ENCODE assay signal across 27 cellular contexts in the genomic region with DNA sequence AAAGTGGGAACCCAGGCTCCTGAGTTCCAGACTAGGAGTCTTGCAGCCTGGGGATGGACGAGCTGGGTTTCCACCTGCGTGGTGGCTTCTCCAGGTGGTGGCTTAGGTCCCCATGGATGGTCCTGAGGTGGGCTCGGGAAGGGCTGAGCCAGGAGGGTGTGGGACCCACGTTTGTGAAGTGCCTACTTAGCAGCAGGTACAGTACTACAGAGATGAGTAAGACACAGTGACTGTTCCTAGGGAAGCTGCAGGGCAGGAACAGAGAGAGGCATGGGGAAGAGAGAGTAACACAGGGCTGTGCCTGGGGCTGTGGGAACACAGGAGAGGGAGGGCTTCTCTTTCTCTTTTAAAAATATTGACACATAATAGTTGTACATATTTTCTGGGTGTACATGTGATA.
"Had no signal": no experiment of that assay in that cellular context is flagged by ENCODE, and none has a peak within 500 bp of the region (broad histone marks: within the 10 kb centered on the region; RNA-seq: fewer than 3 reads in every experiment).

No MANE protein-coding gene starts in this region.

- H3K4me3 Mint-ChIP-seq: activated CD8-positive, alpha-beta T cell treated with anti-CD3 and anti-CD28 coated beads, Interleukin-2, amount 10 ng/mL, durations not matched to agents 7 days and 5 days; activated naive CD8-positive, alpha-beta T cell treated with anti-CD3 and anti-CD28 coated beads, Interleukin-2, amount 10 ng/mL, durations not matched to agents 7 days and 5 days; WTC11 had no signal

- H3K36me3 Mint-ChIP-seq: activated naive CD8-positive, alpha-beta T cell treated with anti-CD3 and anti-CD28 coated beads, Interleukin-2, amount 10 ng/mL, durations not matched to agents 7 days and 5 days; WTC11 had no signal

- ATAC-seq: activated CD8-positive, alpha-beta T cell treated with anti-CD3 and anti-CD28 coated beads, Interleukin-2, amount 10 ng/mL, durations not matched to agents 7 days and 5 days; Panc1; SK-N-SH treated with all-trans-retinoic acid at 6 μM for 48 hours; WTC11 had no signal

- H3K9me3 ChIP-seq: adrenal gland, SJSA1 had no signal

- H3K4me3 ChIP-seq: adrenal gland, SJSA1 had no signal

- H3K27ac ChIP-seq: adrenal gland, SJSA1 had no signal

- H3K27me3 ChIP-seq: adrenal gland, SJSA1 had no signal

- H3K36me3 ChIP-seq: adrenal gland, SJSA1 had no signal

- H3K4me1 ChIP-seq: adrenal gland, SJSA1 had no signal

- H3K27ac Mint-ChIP-seq: activated CD8-positive, alpha-beta T cell treated with anti-CD3 and anti-CD28 coated beads, Interleukin-2, amount 10 ng/mL, durations not matched to agents 7 days and 5 days; activated naive CD8-positive, alpha-beta T cell treated with anti-CD3 and anti-CD28 coated beads, Interleukin-2, amount 10 ng/mL, durations not matched to agents 7 days and 5 days; WTC11 had no signal

- DNase-seq: activated CD4-positive, alpha-beta T cell treated with anti-CD3 and anti-CD28 coated beads for 48 hours; activated CD4-positive, alpha-beta T cell treated with anti-CD3 and anti-CD28 coated beads, Interleukin-2, amount 50 U/mL, for 4 hours; activated CD4-positive, CD25-positive, alpha-beta regulatory T cell treated with anti-CD3 and anti-CD28 coated beads, Interleukin-2, amount 50 U/mL, for 72 hours; activated CD8-positive, alpha-beta memory T cell treated with anti-CD3 and anti-CD28 coated beads, Interleukin-2, amount 50 U/mL, for 48 hours; activated CD8-positive, alpha-beta T cell treated with anti-CD3 and anti-CD28 coated beads, Interleukin-2, amount 10 ng/mL, durations not matched to agents 7 days and 5 days; activated naive CD4-positive, alpha-beta T cell treated with anti-CD3 and anti-CD28 coated beads, Interleukin-2, amount 50 U/mL, for 16 hours; activated naive CD8-positive, alpha-beta T cell treated with anti-CD3 and anti-CD28 coated beads, Interleukin-2, amount 10 ng/mL, durations not matched to agents 7 days and 5 days; activated T-cell treated with anti-CD3 and anti-CD28 coated beads, Interleukin-2, amount 50 U/mL, for 1 hour; adrenal gland; anterior cingulate cortex; caudate nucleus; MM.1S; NCI-H1105; NCI-H1436; NCI-H1694 treated with DMSO at 0.1 percent for 48 hours; NCI-H2029 treated with DMSO at 0.1 percent for 48 hours; NCI-H510A treated with DMSO at 0.1 percent for 48 hours; NCI-H69; NK-92 treated with Interleukin-12 subunit alpha and Interleukin-12 subunit beta, amount 100 ng/mL, for 24 hours; OCI-M1; RPMI8226; SHP77; SW 1271 had no signal

- H3K27me3 Mint-ChIP-seq: activated naive CD8-positive, alpha-beta T cell treated with anti-CD3 and anti-CD28 coated beads, Interleukin-2, amount 10 ng/mL, durations not matched to agents 7 days and 5 days had no signal
